13 cellular contexts compared by ENCODE assay signal in the genomic region with DNA sequence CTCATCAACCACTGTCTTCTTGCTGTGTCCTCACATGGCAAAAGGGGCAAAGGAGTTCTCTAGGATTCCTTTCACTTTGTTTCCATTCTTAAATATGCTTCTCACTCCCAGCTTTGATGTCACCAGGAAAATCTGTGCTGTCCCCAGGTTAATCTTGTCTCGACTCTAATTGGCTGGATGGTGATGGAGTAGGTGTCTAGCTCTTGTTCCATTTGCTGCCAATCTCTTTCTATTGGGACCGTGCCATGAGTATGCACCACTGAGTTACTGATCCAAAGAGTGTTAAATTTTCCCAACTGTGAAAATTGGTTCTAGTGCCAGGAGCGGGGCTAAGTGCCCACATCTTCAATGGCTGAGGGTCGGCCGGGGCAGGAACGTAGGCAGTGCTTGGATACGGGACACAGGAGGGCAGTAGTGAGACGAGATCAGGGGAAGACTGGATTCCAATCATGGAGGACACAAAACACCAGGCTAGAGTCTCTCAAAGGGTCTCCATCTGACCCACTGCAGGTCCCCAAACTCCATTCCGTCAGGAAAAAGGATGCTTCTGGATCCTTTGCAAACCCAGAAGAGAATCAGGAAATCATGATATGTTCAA. TPM values are rescaled to one million over a fixed set of nuclear protein-coding genes. Genes with fewer than 3 reads are reported as not detected.
DNase-seq lines count a peak whose midpoint lies in the region; ATAC-seq, FAIRE-seq and TF ChIP-seq lines count a peak whose summit lies in the region.
"Had no signal": no experiment of that assay in that cellular context is flagged by ENCODE, and none has a peak within 500 bp of the region (broad histone marks: within the 10 kb centered on the region; RNA-seq: fewer than 3 reads in every experiment).

No MANE protein-coding gene starts in this region.

- no peaks in the 10 kb centered on the region for H3K36me3 ChIP-seq in K562 (ENCODE audit: control insufficient read depth, insufficient read depth, low read length)
- H3K36me3 ChIP-seq in osteoblast (ENCODE audit: insufficient read depth, low read length): no peaks in the 10 kb centered on the region

- WGBS in K562 (ENCODE audit: insufficient coverage, low coverage, missing lambda C conversion rate): 2% methylated on average over 9 of the region's 9 CpGs

- DNase-seq in activated CD4-positive, alpha-beta T cell treated with anti-CD3 and anti-CD28 coated beads for 36 hours: peak; percentile 20
- DNase-seq in activated CD4-positive, alpha-beta T cell treated with anti-CD3 and anti-CD28 coated beads, Interleukin-2, amount 10 ng/mL, durations not matched to agents 24 days and 14 days: no peak
- DNase-seq in K562 (ENCODE audit: extremely low read depth in 1 of 4, low spot score in 3 of 4) (peak; percentile 29 to 40 (median 33)), osteoblast (ENCODE audit: insufficient read length, low spot score, missing footprints) (no peak), NCI-H128 (lab: John Stamatoyannopoulos, UW; ENCODE audit: unreplicated experiment) (no peak), activated gamma-delta T cell treated with Interleukin-2 at 50 U/mL for 16 hours (no peak)
- DNase-seq: natural killer cell, NCI-H226, T1000 had no signal

- no peak for TF ChIP-seq POLR2A in K562 (conservative IDR thresholded peaks at IDR 0.05)

- no peak overlapping the region for H3K4me2 ChIP-seq in K562 (ENCODE audit: insufficient read depth, low read length)
- no peak overlapping the region for H3K4me2 ChIP-seq in osteoblast (ENCODE audit: insufficient read depth, low read length)

- TF ChIP-seq EP300 in Ishikawa (IDR thresholded peaks at IDR 0.05; ENCODE audit: borderline replicate concordance) (no peak), K562 (IDR thresholded peaks at IDR 0.05; ENCODE audit: low read length) (no peak)

- H3K27ac ChIP-seq in K562 (ENCODE audit: extremely low read depth, low read depth, low read length) (no peak overlapping the region), osteoblast (ENCODE audit: low read depth, low read length) (no peak overlapping the region)

- H2AFZ ChIP-seq in K562 (ENCODE audit: low read depth, low read length): no peak overlapping the region
- H2AFZ ChIP-seq in osteoblast (ENCODE audit: low read length): no peak overlapping the region

- no peaks in the 10 kb centered on the region for H3K4me1 Mint-ChIP-seq in activated CD4-positive, alpha-beta T cell treated with anti-CD3 and anti-CD28 coated beads for 36 hours
- H3K4me1 Mint-ChIP-seq in activated CD4-positive, alpha-beta T cell treated with anti-CD3 and anti-CD28 coated beads, Interleukin-2, amount 10 ng/mL, durations not matched to agents 24 days and 14 days: no peaks in the 10 kb centered on the region
- H3K4me1 Mint-ChIP-seq: B cell, natural killer cell had no signal

- CTCF ChIA-PET in activated CD4-positive, alpha-beta T cell treated with anti-CD3 and anti-CD28 coated beads for 36 hours (lab: Charles Lee): interaction anchor here (0.8 kb wide), 1 partner anchor 133 kb away, joined by 3 read pairs; no protein-coding TSS in a partner anchor
- CTCF ChIA-PET in K562 (lab: Yijun Ruan, JAX; ENCODE audit: low intra/inter-chr PET ratio): no interaction called here

- no peak overlapping the region for H3K4me3 Mint-ChIP-seq in activated CD4-positive, alpha-beta T cell treated with anti-CD3 and anti-CD28 coated beads for 36 hours
- H3K4me3 Mint-ChIP-seq in activated CD4-positive, alpha-beta T cell treated with anti-CD3 and anti-CD28 coated beads, Interleukin-2, amount 10 ng/mL, durations not matched to agents 24 days and 14 days: no peak overlapping the region
- H3K4me3 Mint-ChIP-seq: activated T-cell treated with anti-CD3 and anti-CD28 coated beads, Interleukin-2, amount 50 U/mL, for 72 hours; B cell; natural killer cell had no signal

- H3K27me3 Mint-ChIP-seq in activated CD4-positive, alpha-beta T cell treated with anti-CD3 and anti-CD28 coated beads for 36 hours: peaks cover 10% of the 10 kb centered on the region
- no peaks in the 10 kb centered on the region for H3K27me3 Mint-ChIP-seq in activated CD4-positive, alpha-beta T cell treated with anti-CD3 and anti-CD28 coated beads, Interleukin-2, amount 10 ng/mL, durations not matched to agents 24 days and 14 days

- H3K36me3 Mint-ChIP-seq in activated CD4-positive, alpha-beta T cell treated with anti-CD3 and anti-CD28 coated beads for 36 hours (ENCODE audit: low read depth): no peaks in the 10 kb centered on the region
- no peaks in the 10 kb centered on the region for H3K36me3 Mint-ChIP-seq in activated CD4-positive, alpha-beta T cell treated with anti-CD3 and anti-CD28 coated beads, Interleukin-2, amount 10 ng/mL, durations not matched to agents 24 days and 14 days (ENCODE audit: low read depth)
- H3K36me3 Mint-ChIP-seq: natural killer cell had no signal

- H4K20me1 ChIP-seq in K562 (replicated peaks; ENCODE audit: control insufficient read depth, insufficient read depth, low read length) (peaks cover 7% of the 10 kb centered on the region; the same call in 1 of the 2 replicates), osteoblast (ENCODE audit: insufficient read depth, low read length) (no peaks in the 10 kb centered on the region)

- no TSS peak for BruUV-seq in K562 (replicated peaks; lab: Mats Ljungman, UMichigan)

- H3K4me1 ChIP-seq in K562 (replicated peaks in 1 of 2; ENCODE audit: control insufficient read depth in 2 of 2, insufficient read depth in 2 of 2, low read length in 2 of 2): no peaks in the 10 kb centered on the region
- peaks cover 13% of the 10 kb centered on the region for H3K4me1 ChIP-seq in osteoblast (ENCODE audit: insufficient read depth, low read length)

- H3K27ac Mint-ChIP-seq in activated CD4-positive, alpha-beta T cell treated with anti-CD3 and anti-CD28 coated beads for 36 hours: no peak overlapping the region
- no peak overlapping the region for H3K27ac Mint-ChIP-seq in activated CD4-positive, alpha-beta T cell treated with anti-CD3 and anti-CD28 coated beads, Interleukin-2, amount 10 ng/mL, durations not matched to agents 24 days and 14 days
- H3K27ac Mint-ChIP-seq: activated T-cell treated with anti-CD3 and anti-CD28 coated beads, Interleukin-2, amount 50 U/mL, for 72 hours; B cell; natural killer cell had no signal

- ATAC-seq in activated CD4-positive, alpha-beta T cell treated with anti-CD3 and anti-CD28 coated beads for 36 hours: no peak
- peak; percentile 72; the same call in 2 of the 3 replicates for ATAC-seq in K562
- ATAC-seq in GM21447 (IDR thresholded peaks at IDR 0.05; ENCODE audit: unreplicated experiment): no peak
- ATAC-seq: activated T-cell treated with anti-CD3 and anti-CD28 coated beads, Interleukin-2, amount 50 U/mL, for 72 hours; natural killer cell had no signal

- H3K79me2 ChIP-seq in K562 (ENCODE audit: control insufficient read depth, insufficient read depth, low read length) (no peaks in the 10 kb centered on the region), osteoblast (ENCODE audit: insufficient read depth, low read length) (no peaks in the 10 kb centered on the region)

- H3K9ac ChIP-seq in K562 (ENCODE audit: insufficient read depth in 1 of 2, low read depth in 2 of 2, low read length in 2 of 2): no peak overlapping the region

- no peaks in the 10 kb centered on the region for H3K9me3 ChIP-seq in K562 (replicated peaks; ENCODE audit: control insufficient read depth, insufficient read depth, low read depth, low read length)
- H3K9me3 ChIP-seq in osteoblast (ENCODE audit: low read depth, low read length): no peaks in the 10 kb centered on the region

- FAIRE-seq in K562 (lab: Jason Lieb, UNC): no peak

- H3K9me1 ChIP-seq in K562 (ENCODE audit: control insufficient read depth, insufficient read depth, low read length): no peaks in the 10 kb centered on the region

- POLR2A ChIA-PET in activated CD4-positive, alpha-beta T cell treated with anti-CD3 and anti-CD28 coated beads for 36 hours (lab: Charles Lee): interaction anchor here (0.7 kb wide), 1 partner anchor 137 kb away, joined by 3 read pairs; no protein-coding TSS in a partner anchor
- POLR2A ChIA-PET in K562 (lab: Yijun Ruan, JAX): interaction anchor here (0.7 kb wide), 1 partner anchor 387 kb away, joined by 3 read pairs; no protein-coding TSS in a partner anchor

- intact Hi-C loops in activated CD4-positive, alpha-beta T cell treated with anti-CD3 and anti-CD28 coated beads for 36 hours (cut with DNase I, micrococcal nuclease): loop anchor here in 1 of 2 experiments (1.0 kb wide), 1 partner anchor 387 kb away; no protein-coding TSS in a partner anchor
- intact Hi-C loops in activated CD4-positive, alpha-beta T cell treated with anti-CD3 and anti-CD28 coated beads, Interleukin-2, amount 10 ng/mL, durations not matched to agents 24 days and 14 days (cut with micrococcal nuclease): no loop called here
- intact Hi-C loops in K562 (cut with micrococcal nuclease): loop anchor here (2.0 kb wide), 1 partner anchor 386 kb away; no protein-coding TSS in a partner anchor

- peak; percentile 41 to 56 (median 52) for TF ChIP-seq CTCF in K562 (IDR thresholded peaks at IDR 0.05 in 2 of 3, conservative IDR thresholded peaks at IDR 0.05 in 1 of 3; ENCODE audit: insufficient read depth in 2 of 3, low read depth in 1 of 3, low read length in 3 of 3)
- TF ChIP-seq CTCF in osteoblast (IDR thresholded peaks at IDR 0.05; ENCODE audit: extremely low read depth, low read depth, low read length): peak; percentile 45

- TF ChIP-seq RAD21 in Ishikawa (IDR thresholded peaks at IDR 0.05; ENCODE audit: low read depth) (peak; percentile 57), K562 (CRISPR knock-in tag; conservative IDR thresholded peaks at IDR 0.05 in 1 of 2, IDR thresholded peaks at IDR 0.05 in 1 of 2) (peak; percentile 31 to 58)

- no peaks in the 10 kb centered on the region for H3K9me3 Mint-ChIP-seq in activated CD4-positive, alpha-beta T cell treated with anti-CD3 and anti-CD28 coated beads for 36 hours (ENCODE audit: low read depth)
- no peaks in the 10 kb centered on the region for H3K9me3 Mint-ChIP-seq in activated CD4-positive, alpha-beta T cell treated with anti-CD3 and anti-CD28 coated beads, Interleukin-2, amount 10 ng/mL, durations not matched to agents 24 days and 14 days
- H3K9me3 Mint-ChIP-seq: activated T-cell treated with anti-CD3 and anti-CD28 coated beads, Interleukin-2, amount 50 U/mL, for 72 hours; natural killer cell had no signal

- H3K4me3 ChIP-seq in K562: no peak overlapping the region
- H3K4me3 ChIP-seq in osteoblast (ENCODE audit: insufficient read depth, low read length): no peak overlapping the region

- in situ Hi-C loops in K562 (cut with MboI): no loop called here

- H3K27me3 ChIP-seq in K562 (ENCODE audit: control insufficient read depth in 2 of 2, insufficient read depth in 2 of 2, low read length in 2 of 2) (peaks cover 12 to 27% of the 10 kb centered on the region in 2 experiments; a peak in 3 of 5 replicates), osteoblast (ENCODE audit: insufficient read depth, low read length) (peaks cover 33% of the 10 kb centered on the region)

RNA-seq across cellular contexts. Expression of a gene that starts 47.7 kb away (rescaled TPM):
- 1 to 10 TPM; 1.7 to 2.1 TPM for total RNA-seq in activated CD4-positive, alpha-beta T cell treated with anti-CD3 and anti-CD28 coated beads for 36 hours
- 1.1 and 2.1 TPM in 2 replicates for total RNA-seq in activated CD4-positive, alpha-beta T cell treated with anti-CD3 and anti-CD28 coated beads, Interleukin-2, amount 10 ng/mL, durations not matched to agents 24 days and 14 days
- 0.32 and 1.3 TPM in 2 replicates for total RNA-seq in K562 (2011; cell fraction: chromatin; rRNA removed; ENCODE audit: low replicate concordance)
- 0.50 TPM in 1 of 2 replicates, not detected in the other for total RNA-seq in K562 (2011; cell fraction: nucleolus; rRNA removed)
- 0.61 TPM in 1 of 2 replicates, not detected in the other for total RNA-seq in K562 (2011; cell fraction: nucleoplasm; rRNA removed)
- 0.90 and 1.2 TPM in 2 replicates for total RNA-seq in K562 (2014; rRNA removed)
- total RNA-seq in K562 (2014; rRNA removed; fragmentation: Illumina TruSeq; extraction: Trizol): 4.8 and 5.7 TPM in 2 replicates
- 1.7 and 1.9 TPM in 2 replicates for total RNA-seq in K562 (2015; rRNA removed; fragmentation: Illumina TruSeq; extraction: Trizol)
- total RNA-seq in K562 (2021): 0.33 and 0.60 TPM in 2 replicates
- polyA plus RNA-seq in K562 (2011; rRNA removed): 3.0 and 7.0 TPM in 2 replicates
- 0.51 and 0.72 TPM in 2 replicates for polyA plus RNA-seq in K562 (2011; cell fraction: cytosol; rRNA removed)
- polyA plus RNA-seq in K562 (2011; cell fraction: nucleus; rRNA removed): 0.31 and 1.7 TPM in 2 replicates
- polyA plus RNA-seq in K562 (2012): 2.2 and 3.0 TPM in 2 replicates
- polyA plus RNA-seq in K562 (2014; fragmentation: Illumina TruSeq; extraction: Trizol): 5.7 and 6.1 TPM in 2 replicates
- 1 to 10 TPM; 1.8 to 3.4 TPM for polyA plus RNA-seq in K562 (2014; fragmentation: Nextera tagmentation; extraction: Ambion mirVana)
- 0.33 and 1.0 TPM in 2 replicates for polyA plus RNA-seq in K562 (2014; rRNA removed)
- 7.6 and 10.0 TPM in 2 replicates for polyA minus RNA-seq in K562 (2011; rRNA and poly(A)+ RNA removed)
- 1.3 and 1.4 TPM in 2 replicates for polyA minus RNA-seq in K562 (2011; cell fraction: cytosol; rRNA and poly(A)+ RNA removed)
- polyA minus RNA-seq in K562 (2011; cell fraction: nucleus; rRNA and poly(A)+ RNA removed): 0.27 and 1.1 TPM in 2 replicates
- total RNA-seq in osteoblast: 2.1 and 2.2 TPM in 2 replicates

Comparison
In these comparisons a context has a peak if more than half of its experiments do, and no peak if none do; other contexts are left out.
1. DNase-seq: peak in activated CD4-positive, alpha-beta T cell treated with anti-CD3 and anti-CD28 coated beads for 36 hours (single experiment) and K562 (4 of 4); none in activated CD4-positive, alpha-beta T cell treated with anti-CD3 and anti-CD28 coated beads, Interleukin-2, amount 10 ng/mL, durations not matched to agents 24 days and 14 days (single experiment), osteoblast (single experiment), NCI-H128 (single experiment) and activated gamma-delta T cell treated with Interleukin-2 at 50 U/mL for 16 hours (single experiment).